ENCODE assay signal across 15 cellular contexts in the genomic region with DNA sequence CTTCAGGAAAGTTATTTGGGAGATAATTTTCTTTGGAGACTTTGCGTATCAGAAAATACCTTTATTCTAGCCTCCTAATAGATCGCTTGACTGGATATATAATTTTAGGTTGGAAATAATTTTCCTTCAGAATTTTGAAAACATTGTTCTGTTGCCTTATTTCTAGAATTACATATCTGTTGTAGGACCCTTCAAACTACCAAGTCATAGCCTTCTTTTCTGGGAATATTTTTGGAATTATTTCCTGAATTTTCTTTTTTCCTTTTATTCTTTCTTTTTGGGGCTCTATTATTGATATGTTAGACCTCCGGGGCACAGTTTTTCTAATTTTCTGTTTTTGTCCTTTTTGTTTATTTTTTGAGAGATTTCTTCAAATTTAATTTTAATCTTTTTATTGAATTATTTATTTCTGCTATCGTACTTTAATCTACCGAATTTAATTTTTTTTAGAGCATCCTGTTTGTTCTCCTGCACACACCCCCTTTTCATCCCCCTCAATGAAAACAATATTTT.
DNase-seq lines count a peak whose midpoint lies in the region; ATAC-seq and TF ChIP-seq lines count a peak whose summit lies in the region.
"Had no signal": no experiment of that assay in that cellular context is flagged by ENCODE, and none has a peak within 500 bp of the region (broad histone marks: within the 10 kb centered on the region; RNA-seq: fewer than 3 reads in every experiment).

No MANE protein-coding gene starts in this region.

- no peak overlapping the region for H2AFZ ChIP-seq in hepatocyte
- H2AFZ ChIP-seq: GM23338 had no signal

- peaks cover 10% of the 10 kb centered on the region for H3K4me1 ChIP-seq in hepatocyte (ENCODE audit: insufficient read depth)
- no peaks in the 10 kb centered on the region for H3K4me1 ChIP-seq in Peyer's patch

- H3K9me3 ChIP-seq in hepatocyte (ENCODE audit: low read depth) = no peaks in the 10 kb centered on the region
- H3K9me3 ChIP-seq in Peyer's patch = no peaks in the 10 kb centered on the region

- H3K9me3 Mint-ChIP-seq in natural killer cell = no peaks in the 10 kb centered on the region
- H3K9me3 Mint-ChIP-seq in natural killer cell treated with Interleukin-12 subunit alpha and Interleukin-12 subunit beta and Interleukin-15 and Interleukin-18, amount 100 ng/mL, for 72 hours = no peaks in the 10 kb centered on the region
- H3K9me3 Mint-ChIP-seq in WTC11 = peaks cover 7% of the 10 kb centered on the region

- H3K27me3 ChIP-seq in hepatocyte = no peaks in the 10 kb centered on the region
- no peaks in the 10 kb centered on the region for H3K27me3 ChIP-seq in Peyer's patch
- H3K27me3 ChIP-seq: BLaER1 treated with 17β-estradiol and CSF1 and Interleukin-3, amounts not matched to agents 10 nM and 100 nM had no signal

- H3K27ac Mint-ChIP-seq in natural killer cell = peak overlapping the region in 1 of 2 donors; percentile 35
- peak overlapping the region in 1 of 2 donors; percentile 18 for H3K27ac Mint-ChIP-seq in natural killer cell treated with Interleukin-12 subunit alpha and Interleukin-12 subunit beta and Interleukin-15 and Interleukin-18, amount 100 ng/mL, for 72 hours
- H3K27ac Mint-ChIP-seq in WTC11 = 0 out of 2 replicates have a peak overlapping the region, but pooled peaks have one; percentile 46
- H3K27ac Mint-ChIP-seq: GM23338 had no signal

- no peak overlapping the region for H3K4me2 ChIP-seq in hepatocyte
- H3K4me2 ChIP-seq: BLaER1 treated with 17β-estradiol and CSF1 and Interleukin-3, amounts not matched to agents 10 nM and 100 nM; GM23338 had no signal

- H3K36me3 Mint-ChIP-seq in natural killer cell (no peaks in the 10 kb centered on the region), WTC11 (peaks cover 46% of the 10 kb centered on the region)
- peaks cover 11% of the 10 kb centered on the region for H3K36me3 Mint-ChIP-seq in natural killer cell treated with Interleukin-12 subunit alpha and Interleukin-12 subunit beta and Interleukin-15 and Interleukin-18, amount 100 ng/mL, for 72 hours

- 91% methylated on average over 5 of the region's 5 CpGs for WGBS in hepatocyte (ENCODE audit: low lambda C conversion rate, missing lambda C conversion rate)

- TF ChIP-seq POLR2A in Peyer's patch (IDR thresholded peaks at IDR 0.05) = no peak

- H3K4me3 ChIP-seq in hepatocyte (no peak overlapping the region), Peyer's patch (no peak overlapping the region)
- H3K4me3 ChIP-seq: BLaER1 treated with 17β-estradiol and CSF1 and Interleukin-3, amounts not matched to agents 10 nM and 100 nM; GM23338 had no signal

- TF ChIP-seq CTCF in natural killer cell (IDR thresholded peaks at IDR 0.05) (no peak), WTC11 (IDR thresholded peaks at IDR 0.05) (no peak), hepatocyte (IDR thresholded peaks at IDR 0.05; ENCODE audit: poor library complexity) (no peak), Peyer's patch (IDR thresholded peaks at IDR 0.05) (no peak)

- no peaks in the 10 kb centered on the region for H3K36me3 ChIP-seq in hepatocyte (replicated peaks; ENCODE audit: insufficient read depth, low read depth)
- H3K36me3 ChIP-seq in Peyer's patch = no peaks in the 10 kb centered on the region

- DNase-seq in natural killer cell = no peak
- DNase-seq in natural killer cell treated with Interleukin-12 subunit alpha and Interleukin-12 subunit beta and Interleukin-15 and Interleukin-18, amount 100 ng/mL, for 72 hours (ENCODE audit: low spot score) = no peak
- DNase-seq in WTC11 (ENCODE audit: low spot score) = no peak
- DNase-seq in hepatocyte (ENCODE audit: low spot score) = no peak
- no peak for DNase-seq in NCI-H524 treated with DMSO at 0.1 percent for 48 hours (lab: John Stamatoyannopoulos, UW)
- DNase-seq in Peyer's patch = no peak
- DNase-seq: ACHN; CD4-positive, CD25-positive, alpha-beta regulatory T cell; DMS79 treated with DMSO at 0.1 percent for 48 hours; EL; H7 had no signal

- H3K4me3 Mint-ChIP-seq in natural killer cell (peak overlapping the region; percentile 25), WTC11 (no peak overlapping the region)
- no peak overlapping the region for H3K4me3 Mint-ChIP-seq in natural killer cell treated with Interleukin-12 subunit alpha and Interleukin-12 subunit beta and Interleukin-15 and Interleukin-18, amount 100 ng/mL, for 72 hours
- H3K4me3 Mint-ChIP-seq: GM23338 had no signal

- intact Hi-C loops in natural killer cell (cut with micrococcal nuclease) = no loop called here

- H3K4me1 Mint-ChIP-seq in natural killer cell (peaks cover 45 to 55% of the 10 kb centered on the region in 2 donors), WTC11 (peaks cover 28% of the 10 kb centered on the region)
- peaks cover 25 to 40% of the 10 kb centered on the region in 2 donors for H3K4me1 Mint-ChIP-seq in natural killer cell treated with Interleukin-12 subunit alpha and Interleukin-12 subunit beta and Interleukin-15 and Interleukin-18, amount 100 ng/mL, for 72 hours (ENCODE audit: low read depth in 2 of 2)

- CTCF ChIA-PET in WTC11 (lab: Charles Lee) = no interaction called here

- H3K79me2 ChIP-seq in hepatocyte = peaks cover 89% of the 10 kb centered on the region

- H3K27ac ChIP-seq in hepatocyte = peak overlapping the region; percentile 18
- no peak overlapping the region for H3K27ac ChIP-seq in Peyer's patch
- H3K27ac ChIP-seq: BLaER1 treated with 17β-estradiol and CSF1 and Interleukin-3, amounts not matched to agents 10 nM and 100 nM had no signal

- H3K27me3 Mint-ChIP-seq in natural killer cell (ENCODE audit: low read depth in 2 of 2) (no peaks in the 10 kb centered on the region), WTC11 (ENCODE audit: low read depth) (no peaks in the 10 kb centered on the region)
- H3K27me3 Mint-ChIP-seq in natural killer cell treated with Interleukin-12 subunit alpha and Interleukin-12 subunit beta and Interleukin-15 and Interleukin-18, amount 100 ng/mL, for 72 hours = no peaks in the 10 kb centered on the region
- H3K27me3 Mint-ChIP-seq: CD4-positive, CD25-positive, alpha-beta regulatory T cell had no signal

- H4K20me1 ChIP-seq in hepatocyte (ENCODE audit: insufficient read depth, poor library complexity, severe bottlenecking) = peaks cover 20% of the 10 kb centered on the region

- POLR2A ChIA-PET in WTC11 (lab: Charles Lee) = no interaction called here

- H3K9me2 ChIP-seq in hepatocyte (replicated peaks; ENCODE audit: insufficient read depth) = no peaks in the 10 kb centered on the region

- ATAC-seq in natural killer cell = no peak
- ATAC-seq in natural killer cell treated with Interleukin-12 subunit alpha and Interleukin-12 subunit beta and Interleukin-15 and Interleukin-18, amount 100 ng/mL, for 72 hours = no peak
- ATAC-seq in WTC11 = no peak
- ATAC-seq in HG03457 (IDR thresholded peaks at IDR 0.05; ENCODE audit: unreplicated experiment) = no peak
- ATAC-seq: GM23338, HepG2 had no signal

TF ChIP-seq in WTC11, 78 proteins besides CTCF, POLR2A, EP300 and RAD21:
- no peak for TF ChIP-seq ZNF281 (CRISPR knock-in tag; IDR thresholded peaks at IDR 0.05)
- TF ChIP-seq, protein P1, sequence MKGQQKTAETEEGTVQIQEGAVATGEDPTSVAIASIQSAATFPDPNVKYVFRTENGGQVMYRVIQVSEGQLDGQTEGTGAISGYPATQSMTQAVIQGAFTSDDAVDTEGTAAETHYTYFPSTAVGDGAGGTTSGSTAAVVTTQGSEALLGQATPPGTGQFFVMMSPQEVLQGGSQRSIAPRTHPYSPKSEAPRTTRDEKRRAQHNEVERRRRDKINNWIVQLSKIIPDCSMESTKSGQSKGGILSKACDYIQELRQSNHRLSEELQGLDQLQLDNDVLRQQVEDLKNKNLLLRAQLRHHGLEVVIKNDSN (CRISPR knock-in tag; IDR thresholded peaks at IDR 0.05) = no peak
- no peak for TF ChIP-seq PRRX2 (CRISPR knock-in tag; IDR thresholded peaks at IDR 0.05)
- no peak for TF ChIP-seq KAT7 (CRISPR knock-in tag; IDR thresholded peaks at IDR 0.05; ENCODE audit: borderline replicate concordance)
- no peak for TF ChIP-seq ZNF671 (CRISPR knock-in tag; IDR thresholded peaks at IDR 0.05)
